In genomic region chr13:42969558-42970172, GRCh38 we compare ENCODE assay signal across 8 cellular contexts. TPM values are rescaled to one million over a fixed set of nuclear protein-coding genes. Genes with fewer than 3 reads are reported as not detected.
A peak's percentile ranks its signal among the peaks of the same experiment; 100 is the strongest.
DNase-seq lines count a peak whose midpoint lies in the region; ATAC-seq and TF ChIP-seq lines count a peak whose summit lies in the region.

No MANE protein-coding gene starts in this region.

- no peaks in the 10 kb centered on the region for H3K79me2 ChIP-seq in DOHH2 (ENCODE audit: control insufficient read depth, low read length)
- H3K79me2 ChIP-seq in PC-3 (ENCODE audit: low read length) = no peaks in the 10 kb centered on the region

- intact Hi-C loops in PC-3 (cut with micrococcal nuclease) = loop anchor here (2.0 to 10.0 kb wide), 2 partner anchors 115 to 135 kb away; no protein-coding TSS in a partner anchor

- POLR2A ChIA-PET in PC-3 (lab: Charles Lee; ENCODE audit: unreplicated experiment) = no interaction called here

- H3K9me3 ChIP-seq in DOHH2 (ENCODE audit: control insufficient read depth, insufficient read depth, low read length) = no peaks in the 10 kb centered on the region
- no peaks in the 10 kb centered on the region for H3K9me3 ChIP-seq in PC-3 (ENCODE audit: low read length)

- CTCF ChIA-PET in PC-3 (lab: Charles Lee) = no interaction called here

- BruUV-seq in PC-3 (replicated peaks; lab: Mats Ljungman, UMichigan) = no TSS peak

- no peak overlapping the region for H3K4me3 Mint-ChIP-seq in activated T-cell treated with anti-CD3 and anti-CD28 coated beads, Interleukin-2, amount 50 U/mL, for 72 hours
- no peak overlapping the region for H3K4me3 Mint-ChIP-seq in nephron progenitor cell
- no peak overlapping the region for H3K4me3 Mint-ChIP-seq in stimulated activated naive CD8-positive, alpha-beta T cell treated with anti-CD3 and anti-CD28 coated beads, Interleukin-15, amount 100 ng/mL, for 72 hours

- no peak overlapping the region for H2AFZ ChIP-seq in PC-3 (ENCODE audit: low read length)

- H3K27ac ChIP-seq in DOHH2 (ENCODE audit: low read depth, low read length) (no peak overlapping the region), PC-3 (ENCODE audit: low read length) (no peak overlapping the region)

- DNase-seq in PC-3 = peak; percentile 65
- peak; percentile 83 for DNase-seq in activated T-cell treated with anti-CD3 and anti-CD28 coated beads, Interleukin-2, amount 50 U/mL, for 72 hours
- peak; percentile 76 for DNase-seq in fibroblast of pulmonary artery (ENCODE audit: low read depth)
- DNase-seq in nephron progenitor cell = peak; percentile 91
- peak; percentile 67 to 70 for DNase-seq in stimulated activated naive CD8-positive, alpha-beta T cell treated with anti-CD3 and anti-CD28 coated beads, Interleukin-15, amount 100 ng/mL, for 72 hours

- H3K4me2 ChIP-seq in DOHH2 (ENCODE audit: low read length) (no peak overlapping the region), PC-3 (ENCODE audit: low read length) (no peak overlapping the region)

- H3K9me2 ChIP-seq in DOHH2 (replicated peaks; ENCODE audit: control insufficient read depth, low read length) = no peaks in the 10 kb centered on the region
- H3K9me2 ChIP-seq in PC-3 (replicated peaks; ENCODE audit: low read length) = no peaks in the 10 kb centered on the region

- H3K36me3 Mint-ChIP-seq in activated T-cell treated with anti-CD3 and anti-CD28 coated beads, Interleukin-2, amount 50 U/mL, for 72 hours (ENCODE audit: insufficient read depth in 2 of 2) = peaks cover 0 to 3% of the 10 kb centered on the region in 2 donors
- H3K36me3 Mint-ChIP-seq in nephron progenitor cell (ENCODE audit: low read depth) = peaks cover 2% of the 10 kb centered on the region

- no peak overlapping the region for H3K9ac ChIP-seq in PC-3 (ENCODE audit: low read length)

- no peaks in the 10 kb centered on the region for H3K27me3 Mint-ChIP-seq in activated T-cell treated with anti-CD3 and anti-CD28 coated beads, Interleukin-2, amount 50 U/mL, for 72 hours (ENCODE audit: low read depth)
- no peaks in the 10 kb centered on the region for H3K27me3 Mint-ChIP-seq in nephron progenitor cell (ENCODE audit: low read depth, poor library complexity)
- no peaks in the 10 kb centered on the region for H3K27me3 Mint-ChIP-seq in stimulated activated naive CD8-positive, alpha-beta T cell treated with anti-CD3 and anti-CD28 coated beads, Interleukin-15, amount 100 ng/mL, for 72 hours

- H3K4me1 ChIP-seq in DOHH2 (ENCODE audit: control insufficient read depth, low read length) (peaks cover 24% of the 10 kb centered on the region), PC-3 (ENCODE audit: insufficient read depth, low read length) (peaks cover 5% of the 10 kb centered on the region; the same call in 1 of the 2 replicates)

- H3K4me3 ChIP-seq in DOHH2 (ENCODE audit: low read length) (no peak overlapping the region), PC-3 (ENCODE audit: low read length) (no peak overlapping the region), fibroblast of pulmonary artery (replicated peaks; ENCODE audit: low read depth, low read length) (no peak overlapping the region)

- ATAC-seq in HG03159 (IDR thresholded peaks at IDR 0.05; ENCODE audit: unreplicated experiment) (peak; percentile 51), PC-3 (peak; percentile 86), HG03108 (IDR thresholded peaks at IDR 0.05; ENCODE audit: unreplicated experiment) (no peak)
- ATAC-seq in activated T-cell treated with anti-CD3 and anti-CD28 coated beads, Interleukin-2, amount 50 U/mL, for 72 hours (replicated peaks in 1 of 2) = peak; percentile 75 to 85
- ATAC-seq in stimulated activated naive CD8-positive, alpha-beta T cell treated with anti-CD3 and anti-CD28 coated beads, Interleukin-15, amount 100 ng/mL, for 72 hours = peak; percentile 84

- no peaks in the 10 kb centered on the region for H3K36me3 ChIP-seq in DOHH2 (ENCODE audit: control insufficient read depth, low read length)
- H3K36me3 ChIP-seq in PC-3 (ENCODE audit: low read depth, low read length) = no peaks in the 10 kb centered on the region

- no peaks in the 10 kb centered on the region for H3K9me3 Mint-ChIP-seq in activated T-cell treated with anti-CD3 and anti-CD28 coated beads, Interleukin-2, amount 50 U/mL, for 72 hours
- H3K9me3 Mint-ChIP-seq in nephron progenitor cell = peaks cover 2% of the 10 kb centered on the region
- no peaks in the 10 kb centered on the region for H3K9me3 Mint-ChIP-seq in stimulated activated naive CD8-positive, alpha-beta T cell treated with anti-CD3 and anti-CD28 coated beads, Interleukin-15, amount 100 ng/mL, for 72 hours

- H3K4me1 Mint-ChIP-seq in activated T-cell treated with anti-CD3 and anti-CD28 coated beads, Interleukin-2, amount 50 U/mL, for 72 hours (ENCODE audit: low read depth) = peaks cover 26% of the 10 kb centered on the region
- H3K4me1 Mint-ChIP-seq in nephron progenitor cell = peaks cover 51% of the 10 kb centered on the region
- peaks cover 16% of the 10 kb centered on the region for H3K4me1 Mint-ChIP-seq in stimulated activated naive CD8-positive, alpha-beta T cell treated with anti-CD3 and anti-CD28 coated beads, Interleukin-15, amount 100 ng/mL, for 72 hours

- H3F3A ChIP-seq in DOHH2 (ENCODE audit: control insufficient read depth, insufficient read depth) = no peaks in the 10 kb centered on the region
- H3F3A ChIP-seq in PC-3 (ENCODE audit: low read length, unreplicated experiment) = no peaks in the 10 kb centered on the region

- no peaks in the 10 kb centered on the region for H3K27me3 ChIP-seq in DOHH2 (ENCODE audit: control insufficient read depth, low read length)
- no peaks in the 10 kb centered on the region for H3K27me3 ChIP-seq in PC-3 (ENCODE audit: low read length)

- H4K20me1 ChIP-seq in DOHH2 (ENCODE audit: control insufficient read depth, insufficient read depth, low read depth, low read length) (no peaks in the 10 kb centered on the region), PC-3 (ENCODE audit: low read length) (no peaks in the 10 kb centered on the region)

- H3K27ac Mint-ChIP-seq in activated T-cell treated with anti-CD3 and anti-CD28 coated beads, Interleukin-2, amount 50 U/mL, for 72 hours = no peak overlapping the region
- H3K27ac Mint-ChIP-seq in nephron progenitor cell = no peak overlapping the region
- no peak overlapping the region for H3K27ac Mint-ChIP-seq in stimulated activated naive CD8-positive, alpha-beta T cell treated with anti-CD3 and anti-CD28 coated beads, Interleukin-15, amount 100 ng/mL, for 72 hours

- TF ChIP-seq CTCF in DOHH2 (IDR thresholded peaks at IDR 0.05; ENCODE audit: low read depth, low read length, poor library complexity, severe bottlenecking) (peak; percentile 87), PC-3 (conservative IDR thresholded peaks at IDR 0.05; ENCODE audit: low read depth, low read length) (peak; percentile 70), fibroblast of pulmonary artery (IDR thresholded peaks at IDR 0.05; ENCODE audit: low read length, missing control alignments) (peak; percentile 70), nephron progenitor cell (IDR thresholded peaks at IDR 0.05) (peak; percentile 84)

RNA-seq across cellular contexts. Expression of gene EPSTI1, which starts 22.4 kb away (rescaled TPM):
- 1.3 and 1.9 TPM in 2 replicates for total RNA-seq in PC-3 (2014; rRNA removed)
- 10 to 100 TPM; 18.6 to 48.8 TPM for total RNA-seq in activated T-cell treated with anti-CD3 and anti-CD28 coated beads, Interleukin-2, amount 50 U/mL, for 72 hours

RNA-seq across cellular contexts. Expression of gene DNAJC15, which starts 53.7 kb away (rescaled TPM):
- total RNA-seq in PC-3 (2014; rRNA removed) = 1.9 and 12.5 TPM in 2 replicates
- total RNA-seq in activated T-cell treated with anti-CD3 and anti-CD28 coated beads, Interleukin-2, amount 50 U/mL, for 72 hours = 10 to 100 TPM; 20.2 to 23.5 TPM
